In genomic region chr17:2176484-2177175, GRCh38 we compare ENCODE assay signal across 16 cellular contexts.
DNase-seq lines count a peak whose midpoint lies in the region; ATAC-seq, FAIRE-seq and TF ChIP-seq lines count a peak whose summit lies in the region.
"Had no signal": no experiment of that assay in that cellular context is flagged by ENCODE, and none has a peak within 500 bp of the region (broad histone marks: within the 10 kb centered on the region; RNA-seq: fewer than 3 reads in every experiment).

No MANE protein-coding gene starts in this region.

- FAIRE-seq in astrocyte (lab: Jason Lieb, UNC) = no peak
- FAIRE-seq: GM12891, K562, pancreas had no signal

- peaks cover 66% of the 10 kb centered on the region for H3K4me1 Mint-ChIP-seq in astrocyte (ENCODE audit: low read depth, unreplicated experiment)
- peaks cover 0 to 59% (median 7%) of the 10 kb centered on the region in 7 donors for H3K4me1 Mint-ChIP-seq in naive thymus-derived CD4-positive, alpha-beta T cell

- POLR2A ChIA-PET in HEK293 (lab: Yijun Ruan, JAX) = no interaction called here
- POLR2A ChIA-PET in naive thymus-derived CD4-positive, alpha-beta T cell (lab: Charles Lee) = no interaction called here

- peak overlapping the region; percentile 13 for H3K4me3 Mint-ChIP-seq in astrocyte (ENCODE audit: unreplicated experiment)
- no peak overlapping the region for H3K4me3 Mint-ChIP-seq in naive thymus-derived CD4-positive, alpha-beta T cell

- H4K20me1 ChIP-seq in astrocyte (ENCODE audit: insufficient read depth, low read length) = no peaks in the 10 kb centered on the region

- H3K9ac ChIP-seq in astrocyte (ENCODE audit: low read length) = no peak overlapping the region
- H3K9ac ChIP-seq: BLaER1 treated with 17β-estradiol and CSF1 and Interleukin-3, amounts not matched to agents 10 nM and 100 nM had no signal

- H3K4me2 ChIP-seq in astrocyte (ENCODE audit: low read length) = no peak overlapping the region

- H3K27me3 ChIP-seq in astrocyte (ENCODE audit: insufficient read depth, low read length) (no peaks in the 10 kb centered on the region), psoas muscle (ENCODE audit: insufficient read depth in 3 of 3, low read length in 2 of 3) (no peaks in the 10 kb centered on the region)
- H3K27me3 ChIP-seq in naive thymus-derived CD4-positive, alpha-beta T cell (ENCODE audit: control insufficient read depth in 2 of 2, insufficient read depth in 2 of 2, low read length in 2 of 2) = no peaks in the 10 kb centered on the region
- H3K27me3 ChIP-seq: BLaER1 treated with 17β-estradiol and CSF1 and Interleukin-3, amounts not matched to agents 10 nM and 100 nM; pancreas had no signal

- H3K36me3 ChIP-seq in HEK293 (ENCODE audit: control insufficient read depth in 2 of 2, insufficient read depth in 1 of 2, low read length in 2 of 2) (peaks cover 0 to 32% of the 10 kb centered on the region in 2 experiments; a peak in 2 of 3 replicates), astrocyte (ENCODE audit: insufficient read depth, low read length) (no peaks in the 10 kb centered on the region), psoas muscle (ENCODE audit: insufficient read depth in 1 of 2, low read depth in 1 of 2) (no peaks in the 10 kb centered on the region)
- peaks cover 0 to 95% (median 0%) of the 10 kb centered on the region in 3 experiments for H3K36me3 ChIP-seq in naive thymus-derived CD4-positive, alpha-beta T cell (ENCODE audit: control insufficient read depth in 2 of 3, insufficient read depth in 3 of 3, low read length in 3 of 3)
- H3K36me3 ChIP-seq: pancreas had no signal

- 18 to 21% (median 19%) methylated on average over 8 of the region's 8 CpGs for WGBS in psoas muscle, 3 donors

- H3K4me3 ChIP-seq in HEK293 (ENCODE audit: low read depth, low read length) (no peak overlapping the region), astrocyte (ENCODE audit: insufficient read depth, low read depth, low read length) (no peak overlapping the region), psoas muscle (no peak overlapping the region)
- no peak overlapping the region for H3K4me3 ChIP-seq in naive thymus-derived CD4-positive, alpha-beta T cell (ENCODE audit: low read length)
- H3K4me3 ChIP-seq: BLaER1 treated with 17β-estradiol and CSF1 and Interleukin-3, amounts not matched to agents 10 nM and 100 nM; K562; pancreas had no signal

- DNase-seq in astrocyte (ENCODE audit: low read depth) (no peak), iris pigment epithelial cell (ENCODE audit: low read depth) (peak; percentile 24), psoas muscle (no peak), substantia nigra (lab: John Stamatoyannopoulos, UW) (no peak)
- DNase-seq in naive thymus-derived CD4-positive, alpha-beta T cell = no peak
- DNase-seq: amniotic stem cell; NCI-H1436 treated with DMSO at 0.1 percent for 48 hours; NCI-H526 treated with DMSO at 0.1 percent for 48 hours; stimulated activated CD4-positive, alpha-beta T cell treated with anti-CD3 and anti-CD28 coated beads, Interleukin-1b, Interleukin-23, amount 100 ng/mL, for 48 hours had no signal

- H3K27me3 Mint-ChIP-seq in astrocyte (ENCODE audit: low read depth, unreplicated experiment) = no peaks in the 10 kb centered on the region
- no peaks in the 10 kb centered on the region for H3K27me3 Mint-ChIP-seq in naive thymus-derived CD4-positive, alpha-beta T cell

- TF ChIP-seq CTCF in HEK293 (tag by site-specific recombination; IDR thresholded peaks at IDR 0.05) (no peak), astrocyte (IDR thresholded peaks at IDR 0.05; ENCODE audit: insufficient read depth, low read depth, low read length) (no peak), psoas muscle (IDR thresholded peaks at IDR 0.05) (no peak)

- intact Hi-C loops in psoas muscle (cut with DNase I) = loop anchor here (5.0 kb wide), 2 partner anchors 36 to 61 kb away; no protein-coding TSS in a partner anchor
- intact Hi-C loops in naive thymus-derived CD4-positive, alpha-beta T cell (cut with micrococcal nuclease) = loop anchor here in 1 of 2 donors (5.0 kb wide), 1 partner anchor 41 kb away; no protein-coding TSS in a partner anchor

- H3K4me1 ChIP-seq in HEK293 (ENCODE audit: control insufficient read depth, insufficient read depth, low read length) = peaks cover 59% of the 10 kb centered on the region
- H3K4me1 ChIP-seq in astrocyte (ENCODE audit: insufficient read depth, low read length) = peaks cover 88% of the 10 kb centered on the region
- H3K4me1 ChIP-seq in psoas muscle = peaks cover 95% of the 10 kb centered on the region
- no peaks in the 10 kb centered on the region for H3K4me1 ChIP-seq in naive thymus-derived CD4-positive, alpha-beta T cell (ENCODE audit: control insufficient read depth in 2 of 2, insufficient read depth in 2 of 2, low read length in 2 of 2)

- H3K27ac ChIP-seq in HEK293 (ENCODE audit: extremely low read depth, low read depth, low read length) (no peak overlapping the region), astrocyte (ENCODE audit: low read depth, low read length) (no peak overlapping the region), psoas muscle (peak overlapping the region; percentile 84), substantia nigra (ENCODE audit: low read depth, low read length, poor library complexity, severe bottlenecking) (no peak overlapping the region)
- no peak overlapping the region for H3K27ac ChIP-seq in naive thymus-derived CD4-positive, alpha-beta T cell (ENCODE audit: low read depth, low read length)
- H3K27ac ChIP-seq: BLaER1 treated with 17β-estradiol and CSF1 and Interleukin-3, amounts not matched to agents 10 nM and 100 nM had no signal

- H3K36me3 Mint-ChIP-seq in astrocyte (ENCODE audit: low read depth, unreplicated experiment) = peaks cover 26% of the 10 kb centered on the region
- H3K36me3 Mint-ChIP-seq in naive thymus-derived CD4-positive, alpha-beta T cell = peaks cover 14 to 39% (median 19%) of the 10 kb centered on the region in 5 donors

- no peaks in the 10 kb centered on the region for H3K9me3 Mint-ChIP-seq in astrocyte (ENCODE audit: unreplicated experiment)
- H3K9me3 Mint-ChIP-seq in naive thymus-derived CD4-positive, alpha-beta T cell = no peaks in the 10 kb centered on the region

- H3K9me3 ChIP-seq in HEK293 (ENCODE audit: control insufficient read depth, insufficient read depth, low read depth, low read length) (no peaks in the 10 kb centered on the region), astrocyte (ENCODE audit: insufficient read depth, low read depth, low read length) (no peaks in the 10 kb centered on the region), psoas muscle (no peaks in the 10 kb centered on the region)
- no peaks in the 10 kb centered on the region for H3K9me3 ChIP-seq in naive thymus-derived CD4-positive, alpha-beta T cell (ENCODE audit: control insufficient read depth in 2 of 3, low read length in 3 of 3)
- H3K9me3 ChIP-seq: BLaER1 treated with 17β-estradiol and CSF1 and Interleukin-3, amounts not matched to agents 10 nM and 100 nM; pancreas had no signal

- no peak overlapping the region for H2AFZ ChIP-seq in astrocyte (ENCODE audit: low read depth, low read length)

- CTCF ChIA-PET in HEK293 (lab: Yijun Ruan, JAX) = interaction anchor here (0.6 to 1.5 kb wide), 2 partner anchors 55 to 1280 kb away, joined by 3 to 5 read pairs; no protein-coding TSS in a partner anchor
- CTCF ChIA-PET in naive thymus-derived CD4-positive, alpha-beta T cell (lab: Charles Lee) = no interaction called here

- H3K79me2 ChIP-seq in astrocyte (ENCODE audit: insufficient read depth, low read length) = peaks cover 17% of the 10 kb centered on the region

- ATAC-seq in psoas muscle = peak in 3 of 4 donors; percentile 24 to 61 (median 25)
- ATAC-seq in HG02610 (IDR thresholded peaks at IDR 0.05; ENCODE audit: unreplicated experiment) = no peak
- no peak for ATAC-seq in GM18858 (IDR thresholded peaks at IDR 0.05; ENCODE audit: unreplicated experiment)
- ATAC-seq in naive thymus-derived CD4-positive, alpha-beta T cell = no peak
- ATAC-seq: K562, pancreas had no signal

- no peak overlapping the region for H3K27ac Mint-ChIP-seq in astrocyte (ENCODE audit: unreplicated experiment)
- H3K27ac Mint-ChIP-seq in naive thymus-derived CD4-positive, alpha-beta T cell = peak overlapping the region in 1 of 9 donors; percentile 48

TF ChIP-seq in HEK293, 187 proteins besides CTCF, POLR2A, EP300 and RAD21:
- TF ChIP-seq ZBTB8A (tag by site-specific recombination; IDR thresholded peaks at IDR 0.05) (no peak), PRDM6 (tag by site-specific recombination; IDR thresholded peaks at IDR 0.05) (0 out of 2 replicates have a peak, but pooled peaks have one; percentile 11)
TF ChIP-seq in HEK293: peak in this region for 1.

Comparison
In these comparisons a context has a peak if more than half of its experiments do, and no peak if none do; other contexts are left out.
1. ATAC-seq: peak in psoas muscle (3 of 4); none in HG02610 (single experiment), GM18858 (single experiment) and naive thymus-derived CD4-positive, alpha-beta T cell (single experiment).